22 cellular contexts compared by ENCODE assay signal in the genomic region with DNA sequence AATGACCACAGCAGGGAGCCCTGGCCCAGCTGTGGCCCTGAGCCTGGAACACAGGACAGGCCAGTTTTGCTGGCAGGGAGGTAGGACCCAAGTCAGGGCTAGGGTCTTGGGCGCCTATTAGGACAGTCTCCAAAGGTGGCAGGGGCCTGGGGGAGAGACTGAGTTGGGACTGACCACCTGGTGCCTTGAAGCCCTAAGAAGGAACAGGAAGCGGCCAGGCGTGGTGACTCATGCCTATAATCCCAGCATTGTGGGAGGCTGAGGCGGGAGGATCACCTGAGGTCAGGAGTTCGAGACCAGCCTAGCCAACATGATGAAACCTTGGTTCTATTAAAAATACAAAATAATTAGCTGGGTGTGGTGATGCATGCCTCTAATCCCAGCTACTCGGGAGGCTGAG.
"Had no signal": no experiment of that assay in that cellular context is flagged by ENCODE, and none has a peak within 500 bp of the region (broad histone marks: within the 10 kb centered on the region; RNA-seq: fewer than 3 reads in every experiment).

No MANE protein-coding gene starts in this region.

- H3K4me1 Mint-ChIP-seq: activated CD4-positive, alpha-beta T cell treated with anti-CD3 and anti-CD28 coated beads, Interleukin-2, amount 10 ng/mL, durations not matched to agents 24 days and 14 days; activated naive CD8-positive, alpha-beta T cell treated with anti-CD3 and anti-CD28 coated beads for 36 hours had no signal

- DNase-seq: activated B cell treated with CpG ODN at 0.5 μM for 24 hours; activated CD4-positive, alpha-beta T cell treated with anti-CD3 and anti-CD28 coated beads for 1 hour; activated CD4-positive, alpha-beta T cell treated with anti-CD3 and anti-CD28 coated beads, Interleukin-2, amount 10 ng/mL, durations not matched to agents 24 days and 14 days; activated CD4-positive, alpha-beta T cell treated with anti-CD3 and anti-CD28 coated beads, Interleukin-2, amount 50 U/mL, for 48 hours; activated CD8-positive, alpha-beta memory T cell treated with anti-CD3 and anti-CD28 coated beads, Interleukin-2, amount 10 ng/mL, durations not matched to agents 7 days and 5 days; activated effector memory CD4-positive, alpha-beta T cell treated with Interleukin-2 at 50 U/mL for 16 hours; activated naive CD4-positive, alpha-beta T cell treated with Interleukin-2 at 50 U/mL for 16 hours; activated naive CD8-positive, alpha-beta T cell treated with anti-CD3 and anti-CD28 coated beads for 36 hours; activated T-cell treated with anti-CD3 and anti-CD28 coated beads, Interleukin-2, amount 50 U/mL, for 24 hours; MM.1S; NCI-H1048; NCI-H1417 treated with DMSO at 0.1 percent for 48 hours; NCI-H1694; NCI-H2029 treated with DMSO at 0.1 percent for 48 hours; NCI-H510A treated with DMSO at 0.1 percent for 48 hours; PC-9; T-cell; T-helper 2 cell; T1000 had no signal

- H3K36me3 Mint-ChIP-seq: activated naive CD8-positive, alpha-beta T cell treated with anti-CD3 and anti-CD28 coated beads for 36 hours; T-cell had no signal

- H2AFZ ChIP-seq: PC-9 had no signal

- H3K27ac ChIP-seq: PC-9, SK-N-MC had no signal

- H3K4me3 ChIP-seq: PC-9, SK-N-MC had no signal

- H3K4me3 Mint-ChIP-seq: activated B cell treated with CpG ODN at 0.5 μM for 24 hours; activated CD4-positive, alpha-beta T cell treated with anti-CD3 and anti-CD28 coated beads, Interleukin-2, amount 10 ng/mL, durations not matched to agents 24 days and 14 days; activated CD8-positive, alpha-beta memory T cell treated with anti-CD3 and anti-CD28 coated beads, Interleukin-2, amount 10 ng/mL, durations not matched to agents 7 days and 5 days; activated naive CD8-positive, alpha-beta T cell treated with anti-CD3 and anti-CD28 coated beads for 36 hours; activated T-cell treated with anti-CD3 and anti-CD28 coated beads, Interleukin-2, amount 50 U/mL, for 24 hours; activated T-helper 1 cell treated with anti-CD3 and anti-CD28 coated beads, Interleukin-12 subunit alpha, Interleukin-12 subunit beta, Interleukin-2, Interleukin-4 antibody, amounts not matched to agents 30 ng/mL and 10 ng/mL and 1 ng/mL, durations not matched to agents 14 hours and 24 hours and 36 hours; T-cell had no signal

- H3K9me3 Mint-ChIP-seq: activated CD4-positive, alpha-beta T cell treated with anti-CD3 and anti-CD28 coated beads, Interleukin-2, amount 10 ng/mL, durations not matched to agents 24 days and 14 days; activated T-cell treated with anti-CD3 and anti-CD28 coated beads, Interleukin-2, amount 50 U/mL, for 24 hours; activated T-helper 1 cell treated with anti-CD3 and anti-CD28 coated beads, Interleukin-12 subunit alpha, Interleukin-12 subunit beta, Interleukin-2, Interleukin-4 antibody, amounts not matched to agents 30 ng/mL and 10 ng/mL and 1 ng/mL, durations not matched to agents 14 hours and 24 hours and 36 hours had no signal

- H3K27ac Mint-ChIP-seq: activated B cell treated with CpG ODN at 0.5 μM for 24 hours; activated CD4-positive, alpha-beta T cell treated with anti-CD3 and anti-CD28 coated beads, Interleukin-2, amount 10 ng/mL, durations not matched to agents 24 days and 14 days; activated CD8-positive, alpha-beta memory T cell treated with anti-CD3 and anti-CD28 coated beads, Interleukin-2, amount 10 ng/mL, durations not matched to agents 7 days and 5 days; activated naive CD8-positive, alpha-beta T cell treated with anti-CD3 and anti-CD28 coated beads for 36 hours; activated T-cell treated with anti-CD3 and anti-CD28 coated beads, Interleukin-2, amount 50 U/mL, for 24 hours; activated T-helper 1 cell treated with anti-CD3 and anti-CD28 coated beads, Interleukin-12 subunit alpha, Interleukin-12 subunit beta, Interleukin-2, Interleukin-4 antibody, amounts not matched to agents 30 ng/mL and 10 ng/mL and 1 ng/mL, durations not matched to agents 14 hours and 24 hours and 36 hours; T-cell had no signal

- H3K27me3 Mint-ChIP-seq: activated naive CD8-positive, alpha-beta T cell treated with anti-CD3 and anti-CD28 coated beads for 36 hours; activated T-cell treated with anti-CD3 and anti-CD28 coated beads, Interleukin-2, amount 50 U/mL, for 24 hours; T-cell had no signal

- H3K4me2 ChIP-seq: PC-9 had no signal

- FAIRE-seq: TTC549 had no signal
